In the genomic region with DNA sequence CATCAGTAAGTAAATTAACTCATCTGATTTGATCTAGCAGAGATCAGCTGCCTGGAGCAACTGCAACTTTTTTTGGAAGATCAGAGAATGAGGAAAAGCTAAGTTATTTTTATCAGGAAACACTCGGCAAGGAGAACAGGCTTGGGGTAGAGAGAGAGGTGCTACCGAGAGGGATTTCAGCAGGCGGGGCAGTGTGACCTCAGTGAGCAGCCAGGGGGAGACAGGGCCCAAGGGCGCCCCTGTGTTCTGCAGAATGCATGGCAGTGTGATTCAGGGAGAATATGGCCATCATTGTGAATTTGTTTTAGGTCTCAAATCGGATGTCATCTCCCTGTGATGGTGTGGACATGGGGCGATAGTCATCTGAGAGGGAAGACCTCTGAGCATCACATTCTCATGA, we compare ENCODE assay signal across 1 cellular context.
TF ChIP-seq lines count a peak whose summit lies in the region.

No MANE protein-coding gene starts in this region.

TF ChIP-seq in GM23338, 12 proteins besides CTCF, POLR2A, EP300 and RAD21 (continued from another document):
- TF ChIP-seq, protein P1, sequence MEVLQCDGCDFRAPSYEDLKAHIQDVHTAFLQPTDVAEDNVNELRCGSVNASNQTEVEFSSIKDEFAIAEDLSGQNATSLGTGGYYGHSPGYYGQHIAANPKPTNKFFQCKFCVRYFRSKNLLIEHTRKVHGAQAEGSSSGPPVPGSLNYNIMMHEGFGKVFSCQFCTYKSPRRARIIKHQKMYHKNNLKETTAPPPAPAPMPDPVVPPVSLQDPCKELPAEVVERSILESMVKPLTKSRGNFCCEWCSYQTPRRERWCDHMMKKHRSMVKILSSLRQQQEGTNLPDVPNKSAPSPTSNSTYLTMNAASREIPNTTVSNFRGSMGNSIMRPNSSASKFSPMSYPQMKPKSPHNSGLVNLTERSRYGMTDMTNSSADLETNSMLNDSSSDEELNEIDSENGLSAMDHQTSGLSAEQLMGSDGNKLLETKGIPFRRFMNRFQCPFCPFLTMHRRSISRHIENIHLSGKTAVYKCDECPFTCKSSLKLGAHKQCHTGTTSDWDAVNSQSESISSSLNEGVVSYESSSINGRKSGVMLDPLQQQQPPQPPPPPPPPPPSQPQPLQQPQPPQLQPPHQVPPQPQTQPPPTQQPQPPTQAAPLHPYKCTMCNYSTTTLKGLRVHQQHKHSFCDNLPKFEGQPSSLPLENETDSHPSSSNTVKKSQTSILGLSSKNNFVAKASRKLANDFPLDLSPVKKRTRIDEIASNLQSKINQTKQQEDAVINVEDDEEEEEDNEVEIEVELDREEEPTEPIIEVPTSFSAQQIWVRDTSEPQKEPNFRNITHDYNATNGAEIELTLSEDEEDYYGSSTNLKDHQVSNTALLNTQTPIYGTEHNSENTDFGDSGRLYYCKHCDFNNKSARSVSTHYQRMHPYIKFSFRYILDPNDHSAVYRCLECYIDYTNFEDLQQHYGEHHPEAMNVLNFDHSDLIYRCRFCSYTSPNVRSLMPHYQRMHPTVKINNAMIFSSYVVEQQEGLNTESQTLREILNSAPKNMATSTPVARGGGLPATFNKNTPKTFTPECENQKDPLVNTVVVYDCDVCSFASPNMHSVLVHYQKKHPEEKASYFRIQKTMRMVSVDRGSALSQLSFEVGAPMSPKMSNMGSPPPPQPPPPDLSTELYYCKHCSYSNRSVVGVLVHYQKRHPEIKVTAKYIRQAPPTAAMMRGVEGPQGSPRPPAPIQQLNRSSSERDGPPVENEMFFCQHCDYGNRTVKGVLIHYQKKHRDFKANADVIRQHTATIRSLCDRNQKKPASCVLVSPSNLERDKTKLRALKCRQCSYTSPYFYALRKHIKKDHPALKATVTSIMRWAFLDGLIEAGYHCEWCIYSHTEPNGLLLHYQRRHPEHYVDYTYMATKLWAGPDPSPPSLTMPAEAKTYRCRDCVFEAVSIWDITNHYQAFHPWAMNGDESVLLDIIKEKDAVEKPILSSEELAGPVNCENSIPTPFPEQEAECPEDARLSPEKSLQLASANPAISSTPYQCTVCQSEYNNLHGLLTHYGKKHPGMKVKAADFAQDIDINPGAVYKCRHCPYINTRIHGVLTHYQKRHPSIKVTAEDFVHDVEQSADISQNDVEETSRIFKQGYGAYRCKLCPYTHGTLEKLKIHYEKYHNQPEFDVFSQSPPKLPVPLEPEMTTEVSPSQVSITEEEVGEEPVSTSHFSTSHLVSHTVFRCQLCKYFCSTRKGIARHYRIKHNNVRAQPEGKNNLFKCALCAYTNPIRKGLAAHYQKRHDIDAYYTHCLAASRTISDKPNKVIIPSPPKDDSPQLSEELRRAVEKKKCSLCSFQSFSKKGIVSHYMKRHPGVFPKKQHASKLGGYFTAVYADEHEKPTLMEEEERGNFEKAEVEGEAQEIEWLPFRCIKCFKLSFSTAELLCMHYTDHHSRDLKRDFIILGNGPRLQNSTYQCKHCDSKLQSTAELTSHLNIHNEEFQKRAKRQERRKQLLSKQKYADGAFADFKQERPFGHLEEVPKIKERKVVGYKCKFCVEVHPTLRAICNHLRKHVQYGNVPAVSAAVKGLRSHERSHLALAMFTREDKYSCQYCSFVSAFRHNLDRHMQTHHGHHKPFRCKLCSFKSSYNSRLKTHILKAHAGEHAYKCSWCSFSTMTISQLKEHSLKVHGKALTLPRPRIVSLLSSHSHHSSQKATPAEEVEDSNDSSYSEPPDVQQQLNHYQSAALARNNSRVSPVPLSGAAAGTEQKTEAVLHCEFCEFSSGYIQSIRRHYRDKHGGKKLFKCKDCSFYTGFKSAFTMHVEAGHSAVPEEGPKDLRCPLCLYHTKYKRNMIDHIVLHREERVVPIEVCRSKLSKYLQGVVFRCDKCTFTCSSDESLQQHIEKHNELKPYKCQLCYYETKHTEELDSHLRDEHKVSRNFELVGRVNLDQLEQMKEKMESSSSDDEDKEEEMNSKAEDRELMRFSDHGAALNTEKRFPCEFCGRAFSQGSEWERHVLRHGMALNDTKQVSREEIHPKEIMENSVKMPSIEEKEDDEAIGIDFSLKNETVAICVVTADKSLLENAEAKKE (CRISPR knock-in tag; IDR thresholded peaks at IDR 0.05) = no peak
- no peak for TF ChIP-seq ZNF331 (CRISPR knock-in tag; IDR thresholded peaks at IDR 0.05; ENCODE audit: low read depth)
